8 cellular contexts compared by ENCODE assay signal in the genomic region with DNA sequence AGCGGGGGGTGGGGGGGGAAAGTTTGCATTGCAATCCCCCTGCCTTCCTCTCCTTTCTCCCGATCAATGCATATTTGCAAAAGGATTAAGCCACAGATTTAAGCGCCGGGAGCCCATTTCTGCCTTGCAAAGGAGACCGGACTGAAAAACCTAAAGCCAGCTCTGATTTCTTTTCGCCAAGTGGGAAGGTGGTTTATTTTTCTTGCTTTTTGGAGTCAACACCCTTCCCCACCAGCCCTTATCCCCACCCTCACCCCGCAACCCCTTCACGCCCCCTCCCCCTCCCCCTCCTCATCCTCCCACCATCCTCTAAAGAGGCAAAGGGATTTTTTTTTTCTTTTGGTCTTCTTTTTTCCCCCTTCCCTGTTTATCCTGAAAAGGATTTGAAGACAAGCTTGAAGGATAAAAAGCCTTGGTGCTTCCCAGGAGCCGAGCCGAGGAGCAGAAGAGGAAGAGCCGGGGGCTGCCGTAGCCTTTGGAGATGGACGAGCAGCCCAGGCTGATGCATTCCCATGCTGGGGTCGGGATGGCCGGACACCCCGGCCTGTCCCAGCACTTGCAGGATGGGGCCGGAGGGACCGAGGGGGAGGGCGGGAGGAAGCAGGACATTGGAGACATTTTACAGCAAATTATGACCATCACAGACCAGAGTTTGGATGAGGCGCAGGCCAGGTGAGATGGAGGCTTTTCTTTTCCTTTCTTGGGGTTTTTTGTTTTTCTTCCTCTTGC. TPM values are rescaled to one million over a fixed set of nuclear protein-coding genes. Genes with fewer than 3 reads are reported as not detected.
DNase-seq lines count a peak whose midpoint lies in the region; ATAC-seq and TF ChIP-seq lines count a peak whose summit lies in the region.

No MANE protein-coding gene starts in this region.

- no peaks in the 10 kb centered on the region for H3K36me3 Mint-ChIP-seq in T-helper 2 cell treated with Interferon-gamma antibody and Interleukin-4, amounts not matched to agents 5 μg/mL and 100 μg/mL, for 36 hours (ENCODE audit: low read depth)

- TF ChIP-seq EP300 in suprapubic skin (IDR thresholded peaks at IDR 0.05): no peak

- no peak for TF ChIP-seq CTCF in right lobe of liver (IDR thresholded peaks at IDR 0.05)
- TF ChIP-seq CTCF in suprapubic skin (IDR thresholded peaks at IDR 0.05): no peak

- H3K36me3 ChIP-seq in NT2/D1 (ENCODE audit: insufficient read depth, insufficient read length, low read length): peaks cover 15% of the 10 kb centered on the region
- H3K36me3 ChIP-seq in right lobe of liver: no peaks in the 10 kb centered on the region
- H3K36me3 ChIP-seq in suprapubic skin: no peaks in the 10 kb centered on the region

- WGBS in right lobe of liver (ENCODE audit: insufficient coverage, low coverage, low lambda C conversion rate, missing lambda C conversion rate): 0% methylated on average over 18 of the region's 20 CpGs
- 0% methylated on average over 19 of the region's 20 CpGs for WGBS in suprapubic skin

- peak overlapping the region; percentile 70 for H3K4me3 Mint-ChIP-seq in T-helper 2 cell treated with Interferon-gamma antibody and Interleukin-4, amounts not matched to agents 5 μg/mL and 100 μg/mL, for 36 hours

- DNase-seq in T-helper 2 cell treated with Interferon-gamma antibody and Interleukin-4, amounts not matched to agents 5 μg/mL and 100 μg/mL, for 36 hours (ENCODE audit: low spot score): no peak
- DNase-seq in T-helper 2 cell: no peak
- DNase-seq in NT2/D1 (ENCODE audit: low read depth, low spot score): peak; percentile 54
- peak; percentile 6 for DNase-seq in dermis blood vessel endothelial cell
- peak; percentile 23 to 60 (median 46) for DNase-seq in right lobe of liver
- DNase-seq in suprapubic skin (ENCODE audit: low spot score in 2 of 2): peak; percentile 64 to 77
- DNase-seq in 8988T: no peak

- H3K4me3 ChIP-seq in NT2/D1 (ENCODE audit: insufficient read length, low read depth) (peak overlapping the region; percentile 92), right lobe of liver (peak overlapping the region; percentile 32 to 67 (median 52)), suprapubic skin (peak overlapping the region; percentile 72)

- intact Hi-C loops in right lobe of liver (cut with DNase I): no loop called here

- TF ChIP-seq POLR2A in right lobe of liver (IDR thresholded peaks at IDR 0.05) (no peak), suprapubic skin (IDR thresholded peaks at IDR 0.05) (no peak)

- H3K27ac Mint-ChIP-seq in T-helper 2 cell treated with Interferon-gamma antibody and Interleukin-4, amounts not matched to agents 5 μg/mL and 100 μg/mL, for 36 hours: no peak overlapping the region

- H3K27ac ChIP-seq in right lobe of liver (peak overlapping the region; percentile 30 to 53 (median 34)), suprapubic skin (peak overlapping the region; percentile 75)

- peaks cover 4% of the 10 kb centered on the region for H3K4me1 Mint-ChIP-seq in T-helper 2 cell treated with Interferon-gamma antibody and Interleukin-4, amounts not matched to agents 5 μg/mL and 100 μg/mL, for 36 hours (ENCODE audit: low read depth)

- peaks cover 27% of the 10 kb centered on the region for H3K27me3 Mint-ChIP-seq in T-helper 2 cell treated with Interferon-gamma antibody and Interleukin-4, amounts not matched to agents 5 μg/mL and 100 μg/mL, for 36 hours (ENCODE audit: low read depth)

- peak overlapping the region; percentile 94 for H3K9ac ChIP-seq in NT2/D1 (ENCODE audit: insufficient read length, low read depth)

- no peaks in the 10 kb centered on the region for H3K9me3 Mint-ChIP-seq in T-helper 2 cell treated with Interferon-gamma antibody and Interleukin-4, amounts not matched to agents 5 μg/mL and 100 μg/mL, for 36 hours

- ATAC-seq in right lobe of liver (peak in 3 of 4 donors; percentile 1 to 6 (median 5)), HG03039 (IDR thresholded peaks at IDR 0.05; ENCODE audit: unreplicated experiment) (no peak)

- H3K9me3 ChIP-seq in NT2/D1 (ENCODE audit: insufficient read depth, low read length) (no peaks in the 10 kb centered on the region), right lobe of liver (no peaks in the 10 kb centered on the region), suprapubic skin (no peaks in the 10 kb centered on the region)

- H3K27me3 ChIP-seq in NT2/D1 (ENCODE audit: insufficient read depth, insufficient read length): no peaks in the 10 kb centered on the region
- H3K27me3 ChIP-seq in right lobe of liver: no peaks in the 10 kb centered on the region
- no peaks in the 10 kb centered on the region for H3K27me3 ChIP-seq in suprapubic skin

- H3K4me1 ChIP-seq in NT2/D1 (ENCODE audit: insufficient read depth, insufficient read length) (no peaks in the 10 kb centered on the region), right lobe of liver (peaks cover 0 to 22% (median 0%) of the 10 kb centered on the region in 4 donors), suprapubic skin (peaks cover 24% of the 10 kb centered on the region)

RNA-seq across cellular contexts. Expression of a gene that starts 0.5 kb away (rescaled TPM):
- total RNA-seq in dermis blood vessel endothelial cell (8.9 and 12.4 TPM in 2 replicates), right lobe of liver (1 to 10 TPM; 3.1 to 7.9 (median 6.9) TPM), suprapubic skin (10 to 100 TPM; 14.4 to 34.6 (median 22.0) TPM)

Comparison
In these comparisons a context has a peak if more than half of its experiments do, and no peak if none do; other contexts are left out.
1. DNase-seq: peak in NT2/D1 (single experiment), dermis blood vessel endothelial cell (single experiment), right lobe of liver (3 of 3) and suprapubic skin (2 of 2); none in T-helper 2 cell treated with Interferon-gamma antibody and Interleukin-4, amounts not matched to agents 5 μg/mL and 100 μg/mL, for 36 hours (single experiment), T-helper 2 cell (0 of 5) and 8988T (single experiment).
2. Peak in every context shown above with its lines, with median percentiles within 50 percentile points of each other: H3K4me3 ChIP-seq.